ENCODE assay signal across 11 cellular contexts in genomic region chr22:26617251-26618199, GRCh38. TPM values are rescaled to one million over a fixed set of nuclear protein-coding genes. Genes with fewer than 3 reads are reported as not detected.
DNase-seq lines count a peak whose midpoint lies in the region; ATAC-seq lines count a peak whose summit lies in the region.
"Had no signal": no experiment of that assay in that cellular context is flagged by ENCODE, and none has a peak within 500 bp of the region (broad histone marks: within the 10 kb centered on the region; RNA-seq: fewer than 3 reads in every experiment).

Gene CRYBB1 (minus strand): TSS chr22:26618027. CDS start chr22:26616319, 1,708 bp downstream.

- peaks cover 2% of the 10 kb centered on the region for H3K36me3 Mint-ChIP-seq in activated T-helper 1 cell treated with anti-CD3 and anti-CD28 coated beads, Interleukin-12 subunit alpha, Interleukin-12 subunit beta, Interleukin-2, Interleukin-4 antibody, amounts not matched to agents 30 ng/mL and 10 ng/mL and 1 ng/mL, durations not matched to agents 14 hours and 24 hours and 36 hours (ENCODE audit: low read depth)

- H3K9me3 Mint-ChIP-seq in stimulated activated naive CD8-positive, alpha-beta T cell treated with anti-CD3 and anti-CD28 coated beads, Interleukin-15, amount 100 ng/mL, for 72 hours = no peaks in the 10 kb centered on the region
- no peaks in the 10 kb centered on the region for H3K9me3 Mint-ChIP-seq in activated T-helper 1 cell treated with anti-CD3 and anti-CD28 coated beads, Interleukin-12 subunit alpha, Interleukin-12 subunit beta, Interleukin-2, Interleukin-4 antibody, amounts not matched to agents 30 ng/mL and 10 ng/mL and 1 ng/mL, durations not matched to agents 14 hours and 24 hours and 36 hours
- H3K9me3 Mint-ChIP-seq: activated B cell treated with CpG ODN at 0.5 μM for 24 hours; CD4-positive, alpha-beta T cell had no signal

- no peaks in the 10 kb centered on the region for H3K27me3 Mint-ChIP-seq in stimulated activated naive CD8-positive, alpha-beta T cell treated with anti-CD3 and anti-CD28 coated beads, Interleukin-15, amount 100 ng/mL, for 72 hours
- peaks cover 18% of the 10 kb centered on the region for H3K27me3 Mint-ChIP-seq in activated T-helper 1 cell treated with anti-CD3 and anti-CD28 coated beads, Interleukin-12 subunit alpha, Interleukin-12 subunit beta, Interleukin-2, Interleukin-4 antibody, amounts not matched to agents 30 ng/mL and 10 ng/mL and 1 ng/mL, durations not matched to agents 14 hours and 24 hours and 36 hours (ENCODE audit: insufficient read depth)
- H3K27me3 Mint-ChIP-seq: CD4-positive, alpha-beta T cell had no signal

- DNase-seq in stimulated activated naive CD8-positive, alpha-beta T cell treated with anti-CD3 and anti-CD28 coated beads, Interleukin-15, Interleukin-2, amounts not matched to agents 100 U/mL and 50 U/mL, for 24 hours = no peak
- no peak for DNase-seq in stimulated activated naive CD8-positive, alpha-beta T cell treated with anti-CD3 and anti-CD28 coated beads, Interleukin-15, amount 100 ng/mL, for 72 hours
- DNase-seq in activated T-helper 1 cell treated with anti-CD3 and anti-CD28 coated beads, Interleukin-12 subunit alpha, Interleukin-12 subunit beta, Interleukin-2, Interleukin-4 antibody, amounts not matched to agents 30 ng/mL and 10 ng/mL and 1 ng/mL, durations not matched to agents 14 hours and 24 hours and 36 hours (ENCODE audit: low spot score) = no peak
- DNase-seq in left colon (peak in 1 of 2 donors; percentile 40), aorta (peak in 1 of 2 donors; percentile 77), NCI-H1417 treated with DMSO at 0.1 percent for 48 hours (lab: John Stamatoyannopoulos, UW) (no peak), inferior parietal cortex (ENCODE audit: extremely low spot score) (no peak)
- DNase-seq: activated B cell treated with CpG ODN at 0.5 μM for 24 hours; CD4-positive, alpha-beta T cell; NCI-H187 treated with DMSO at 0.1 percent for 48 hours had no signal

- no peaks in the 10 kb centered on the region for H3K9me3 ChIP-seq in aorta (ENCODE audit: control insufficient read depth, low read length)

- H3K4me3 ChIP-seq in aorta (ENCODE audit: low read length in 2 of 2) = no peak within 1 kb of the TSS

- H3K4me1 ChIP-seq in aorta (ENCODE audit: control insufficient read depth in 1 of 2, insufficient read depth in 2 of 2, low read length in 2 of 2) = no peaks in the 10 kb centered on the region

- H3K36me3 ChIP-seq in aorta (ENCODE audit: control insufficient read depth in 1 of 2, insufficient read depth in 2 of 2, low read length in 1 of 2) = no peaks in the 10 kb centered on the region

- peak; percentile 23 for ATAC-seq in stimulated activated naive CD8-positive, alpha-beta T cell treated with anti-CD3 and anti-CD28 coated beads, Interleukin-15, Interleukin-2, amounts not matched to agents 100 U/mL and 50 U/mL, for 24 hours
- ATAC-seq in stimulated activated naive CD8-positive, alpha-beta T cell treated with anti-CD3 and anti-CD28 coated beads, Interleukin-15, amount 100 ng/mL, for 72 hours = no peak
- ATAC-seq in left colon (peak; percentile 24), aorta (ENCODE audit: low FRiP score) (peak; percentile 19), HG03432 (IDR thresholded peaks at IDR 0.05; ENCODE audit: unreplicated experiment) (no peak)

- no peak within 1 kb of the TSS for H3K4me3 Mint-ChIP-seq in stimulated activated naive CD8-positive, alpha-beta T cell treated with anti-CD3 and anti-CD28 coated beads, Interleukin-15, amount 100 ng/mL, for 72 hours
- H3K4me3 Mint-ChIP-seq in activated T-helper 1 cell treated with anti-CD3 and anti-CD28 coated beads, Interleukin-12 subunit alpha, Interleukin-12 subunit beta, Interleukin-2, Interleukin-4 antibody, amounts not matched to agents 30 ng/mL and 10 ng/mL and 1 ng/mL, durations not matched to agents 14 hours and 24 hours and 36 hours = no peak within 1 kb of the TSS
- H3K4me3 Mint-ChIP-seq: activated B cell treated with CpG ODN at 0.5 μM for 24 hours; CD4-positive, alpha-beta T cell had no signal

- intact Hi-C loops in activated T-helper 1 cell treated with anti-CD3 and anti-CD28 coated beads, Interleukin-12 subunit alpha, Interleukin-12 subunit beta, Interleukin-2, Interleukin-4 antibody, amounts not matched to agents 30 ng/mL and 10 ng/mL and 1 ng/mL, durations not matched to agents 14 hours and 24 hours and 36 hours (cut with micrococcal nuclease) = no loop called here
- intact Hi-C loops in left colon (cut with DNase I, micrococcal nuclease) (no loop called here), aorta (cut with DNase I) (no loop called here)

- 68 to 71% methylated on average over 7 of the region's 7 CpGs for WGBS in aorta, 2 donors

- peak within 1 kb of the TSS in 1 of 2 donors; percentile 82 for H3K27ac Mint-ChIP-seq in stimulated activated naive CD8-positive, alpha-beta T cell treated with anti-CD3 and anti-CD28 coated beads, Interleukin-15, amount 100 ng/mL, for 72 hours
- peak within 1 kb of the TSS; percentile 63 for H3K27ac Mint-ChIP-seq in activated T-helper 1 cell treated with anti-CD3 and anti-CD28 coated beads, Interleukin-12 subunit alpha, Interleukin-12 subunit beta, Interleukin-2, Interleukin-4 antibody, amounts not matched to agents 30 ng/mL and 10 ng/mL and 1 ng/mL, durations not matched to agents 14 hours and 24 hours and 36 hours
- H3K27ac Mint-ChIP-seq: activated B cell treated with CpG ODN at 0.5 μM for 24 hours; CD4-positive, alpha-beta T cell had no signal

- no peak within 1 kb of the TSS for H3K27ac ChIP-seq in aorta (ENCODE audit: low read depth in 1 of 2, low read length in 2 of 2)

- no peaks in the 10 kb centered on the region for H3K27me3 ChIP-seq in aorta (ENCODE audit: control insufficient read depth in 1 of 2, insufficient read depth in 2 of 2, low read length in 1 of 2)

- H3K4me1 Mint-ChIP-seq in stimulated activated naive CD8-positive, alpha-beta T cell treated with anti-CD3 and anti-CD28 coated beads, Interleukin-15, amount 100 ng/mL, for 72 hours = peaks cover 45% of the 10 kb centered on the region
- peaks cover 15% of the 10 kb centered on the region for H3K4me1 Mint-ChIP-seq in activated T-helper 1 cell treated with anti-CD3 and anti-CD28 coated beads, Interleukin-12 subunit alpha, Interleukin-12 subunit beta, Interleukin-2, Interleukin-4 antibody, amounts not matched to agents 30 ng/mL and 10 ng/mL and 1 ng/mL, durations not matched to agents 14 hours and 24 hours and 36 hours (ENCODE audit: low read depth)

RNA-seq across cellular contexts. Expression of gene CRYBB1, which starts in this region (rescaled TPM):
- not detected in 2 replicates for total RNA-seq in activated T-helper 1 cell treated with anti-CD3 and anti-CD28 coated beads, Interleukin-12 subunit alpha, Interleukin-12 subunit beta, Interleukin-2, Interleukin-4 antibody, amounts not matched to agents 30 ng/mL and 10 ng/mL and 1 ng/mL, durations not matched to agents 14 hours and 24 hours and 36 hours
- total RNA-seq in left colon (under 1 TPM in 1 of 2 donors, not detected in 1; 0.36 TPM), aorta (1 to 10 TPM; 1.4 TPM)
- 1 to 10 TPM in 1 of 2 donors, under 1 TPM in 1; 0.43 to 4.4 TPM for polyA plus RNA-seq in aorta
- total RNA-seq: activated B cell treated with CpG ODN at 0.5 μM for 24 hours; CD4-positive, alpha-beta T cell had no signal

Comparison
In these comparisons a context has a peak if more than half of its experiments do, and no peak if none do; other contexts are left out.
1. ATAC-seq: peak in stimulated activated naive CD8-positive, alpha-beta T cell treated with anti-CD3 and anti-CD28 coated beads, Interleukin-15, Interleukin-2, amounts not matched to agents 100 U/mL and 50 U/mL, for 24 hours (single experiment) and aorta (single experiment); none in stimulated activated naive CD8-positive, alpha-beta T cell treated with anti-CD3 and anti-CD28 coated beads, Interleukin-15, amount 100 ng/mL, for 72 hours (single experiment) and HG03432 (single experiment).
2. Peak in ATAC-seq in left colon; RNA of the gene not detected or under 1 TPM.